Comparison of ENCODE assay signal across 3 cellular contexts in the genomic region with DNA sequence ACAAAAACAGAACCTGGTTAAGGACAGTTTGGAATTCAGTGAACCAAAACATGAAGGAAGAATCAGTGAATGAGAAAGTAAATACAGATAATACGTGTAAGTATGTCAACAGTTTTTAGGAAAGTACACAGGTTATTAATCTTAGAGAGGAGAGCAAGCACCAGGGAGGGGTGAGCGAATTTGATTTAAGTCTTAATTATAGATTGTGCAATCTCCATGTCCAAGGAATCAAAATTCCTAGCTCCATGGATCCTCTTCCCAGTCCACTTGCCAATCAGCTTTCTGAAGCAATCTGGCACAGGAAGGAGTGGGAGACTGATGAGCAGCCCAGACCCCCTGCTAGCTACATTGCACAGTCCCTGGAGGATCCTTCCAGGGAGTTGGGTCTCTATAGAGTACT.
TF ChIP-seq lines count a peak whose summit lies in the region.

No MANE protein-coding gene starts in this region.

TF ChIP-seq in HepG2, 621 proteins besides CTCF, POLR2A, EP300 and RAD21:
- TF ChIP-seq KDM1A (CRISPR knock-in tag; IDR thresholded peaks at IDR 0.05): no peak
- peak; percentile 43 for TF ChIP-seq CEBPB (IDR thresholded peaks at IDR 0.05; ENCODE audit: borderline replicate concordance, low read depth, low read length)

TF ChIP-seq in IMR-90, 13 proteins besides CTCF, POLR2A, EP300 and RAD21:
- TF ChIP-seq CEBPB (IDR thresholded peaks at IDR 0.05; ENCODE audit: low read depth, low read length): peak; percentile 55
- TF ChIP-seq, protein P1, sequence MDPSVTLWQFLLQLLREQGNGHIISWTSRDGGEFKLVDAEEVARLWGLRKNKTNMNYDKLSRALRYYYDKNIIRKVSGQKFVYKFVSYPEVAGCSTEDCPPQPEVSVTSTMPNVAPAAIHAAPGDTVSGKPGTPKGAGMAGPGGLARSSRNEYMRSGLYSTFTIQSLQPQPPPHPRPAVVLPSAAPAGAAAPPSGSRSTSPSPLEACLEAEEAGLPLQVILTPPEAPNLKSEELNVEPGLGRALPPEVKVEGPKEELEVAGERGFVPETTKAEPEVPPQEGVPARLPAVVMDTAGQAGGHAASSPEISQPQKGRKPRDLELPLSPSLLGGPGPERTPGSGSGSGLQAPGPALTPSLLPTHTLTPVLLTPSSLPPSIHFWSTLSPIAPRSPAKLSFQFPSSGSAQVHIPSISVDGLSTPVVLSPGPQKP (IDR thresholded peaks at IDR 0.05; ENCODE audit: borderline replicate concordance, low read depth, low read length): no peak
- no peak for TF ChIP-seq MAZ (IDR thresholded peaks at IDR 0.05; ENCODE audit: borderline replicate concordance, low read depth, low read length)

TF ChIP-seq in K562, 482 proteins besides CTCF, POLR2A, EP300 and RAD21:
- TF ChIP-seq CAMTA2 (CRISPR knock-in tag; conservative IDR thresholded peaks at IDR 0.05) (no peak), CEBPB (tag; IDR thresholded peaks at IDR 0.05) (peak; percentile 38; the same call in 1 of the 2 replicates), CEBPG (CRISPR knock-in tag; IDR thresholded peaks at IDR 0.05) (no peak), CEBPG (tag; conservative IDR thresholded peaks at IDR 0.05 in 1 of 2, IDR thresholded peaks at IDR 0.05 in 1 of 2) (peak in 1 of 2 experiments; percentile 62; a peak in 2 of 4 replicates), ZFP36 (IDR thresholded peaks at IDR 0.05; ENCODE audit: low read depth, low read length, partially characterized antibody) (no peak)
